Comparison of ENCODE assay signal across 11 cellular contexts in genomic region chr11:95711162-95711944, GRCh38.
DNase-seq lines count a peak whose midpoint lies in the region; ATAC-seq, FAIRE-seq and TF ChIP-seq lines count a peak whose summit lies in the region.
"Had no signal": no experiment of that assay in that cellular context is flagged by ENCODE, and none has a peak within 500 bp of the region (broad histone marks: within the 10 kb centered on the region; RNA-seq: fewer than 3 reads in every experiment).

No MANE protein-coding gene starts in this region.

- H3K27ac ChIP-seq in GM23248 (no peak overlapping the region), OCI-LY7 (ENCODE audit: low read depth, low read length, poor library complexity, severe bottlenecking) (no peak overlapping the region), HepG2 (ENCODE audit: extremely low read length, insufficient read depth, low read length) (no peak overlapping the region), RWPE1 (no peak overlapping the region)
- H3K27ac ChIP-seq: left lung had no signal

- no peaks in the 10 kb centered on the region for H3K36me3 ChIP-seq in GM23248 (ENCODE audit: low read depth)
- H3K36me3 ChIP-seq in OCI-LY7 (ENCODE audit: insufficient read depth, low read length), result no peaks in the 10 kb centered on the region
- H3K36me3 ChIP-seq in HepG2 (replicated peaks in 1 of 2; ENCODE audit: control insufficient read depth in 1 of 2, insufficient read depth in 2 of 2, low read length in 2 of 2), result no peaks in the 10 kb centered on the region
- H3K36me3 ChIP-seq: left lung had no signal

- H2AFZ ChIP-seq in GM23248 (no peak overlapping the region), OCI-LY7 (ENCODE audit: low read length) (peak overlapping the region; percentile 95), HepG2 (ENCODE audit: low read length) (no peak overlapping the region)

- POLR2A ChIA-PET in OCI-LY7 (lab: Charles Lee), result interaction anchor here (0.5 to 2.0 kb wide), 17 partner anchors 8 to 558 kb away, joined by 3 to 8 read pairs (median 3); partner anchors contain the start of genes FAM76B and SESN3
- POLR2A ChIA-PET in HepG2 (lab: Yijun Ruan, JAX), result no interaction called here
- POLR2A ChIA-PET in RWPE1 (lab: Yijun Ruan, JAX; ENCODE audit: low non-redundant PET), result no interaction called here

- ATAC-seq in GM18868 (IDR thresholded peaks at IDR 0.05; ENCODE audit: unreplicated experiment) (peak; percentile 33), sciatic nerve (peak; percentile 69), HepG2 (no peak)
- ATAC-seq: left lung had no signal

- H3K9me3 ChIP-seq in GM23248 (ENCODE audit: low read depth), result no peaks in the 10 kb centered on the region
- no peaks in the 10 kb centered on the region for H3K9me3 ChIP-seq in OCI-LY7 (ENCODE audit: low read length)
- no peaks in the 10 kb centered on the region for H3K9me3 ChIP-seq in HepG2 (ENCODE audit: low read length)
- H3K9me3 ChIP-seq: left lung had no signal

- no peak for TF ChIP-seq CTCF in OCI-LY7 (conservative IDR thresholded peaks at IDR 0.05; ENCODE audit: low read length)
- no peak for TF ChIP-seq CTCF in HepG2 (CRISPR knock-in tag; IDR thresholded peaks at IDR 0.05)
- TF ChIP-seq CTCF in RWPE1 (conservative IDR thresholded peaks at IDR 0.05; ENCODE audit: low read depth), result no peak

- peaks cover 21% of the 10 kb centered on the region; the same call in 1 of the 2 replicates for H3F3A ChIP-seq in GM23248 (ENCODE audit: insufficient read depth)

- TF ChIP-seq RAD21 in HepG2 (CRISPR knock-in tag; IDR thresholded peaks at IDR 0.05), result no peak

- intact Hi-C loops in OCI-LY7 (cut with micrococcal nuclease; ENCODE audit: unreplicated experiment), result loop anchor here (5.0 to 10.0 kb wide), 2 partner anchors 479 to 673 kb away; partner anchors contain the start of genes CCDC82 and SESN3
- intact Hi-C loops in sciatic nerve (cut with DNase I), result no loop called here
- intact Hi-C loops in HepG2 (cut with micrococcal nuclease; ENCODE audit: unreplicated experiment), result no loop called here

- no peak for FAIRE-seq in HepG2 (lab: Jason Lieb, UNC)

- no peaks in the 10 kb centered on the region for H3K27me3 ChIP-seq in GM23248 (replicated peaks; ENCODE audit: insufficient read depth)
- peaks cover 3 to 7% of the 10 kb centered on the region in 2 experiments; a peak in 3 of 5 replicates for H3K27me3 ChIP-seq in HepG2 (ENCODE audit: control insufficient read depth in 1 of 2, insufficient read depth in 2 of 2, low read length in 2 of 2)
- H3K27me3 ChIP-seq: left lung had no signal

- CTCF ChIA-PET in OCI-LY7 (lab: Charles Lee; ENCODE audit: unreplicated experiment) (interaction anchor here (0.8 to 1.4 kb wide), 3 partner anchors 12 to 556 kb away, joined by 3 to 4 read pairs (median 3); no protein-coding TSS in a partner anchor), HepG2 (lab: Yijun Ruan, JAX; ENCODE audit: low intra/inter-chr PET ratio, low total read pairs) (no interaction called here), RWPE1 (lab: Yijun Ruan, JAX) (interaction anchor here (0.6 kb wide), 1 partner anchor 814 kb away, joined by 4 read pairs; no protein-coding TSS in a partner anchor)

- no peaks in the 10 kb centered on the region for H4K20me1 ChIP-seq in GM23248 (ENCODE audit: insufficient read depth)
- no peaks in the 10 kb centered on the region for H4K20me1 ChIP-seq in OCI-LY7 (ENCODE audit: insufficient read depth, low read length)
- H4K20me1 ChIP-seq in HepG2 (ENCODE audit: insufficient read depth, low read length), result no peaks in the 10 kb centered on the region

- no peak for TF ChIP-seq POLR2A in HepG2 (IDR thresholded peaks at IDR 0.05; ENCODE audit: insufficient read depth in 1 of 2, low read depth in 2 of 2, low read length in 2 of 2)

- BruUV-seq in OCI-LY7 (replicated peaks; lab: Mats Ljungman, UMichigan) (no TSS peak), HepG2 (replicated peaks; lab: Mats Ljungman, UMichigan) (no TSS peak)

- DNase-seq in GM23248 (peak; percentile 72), OCI-LY7 (ENCODE audit: low spot score) (peak; percentile 18), sciatic nerve (ENCODE audit: low spot score) (no peak), HepG2 (ENCODE audit: low spot score) (no peak), islet precursor cell (no peak), RWPE1 (ENCODE audit: low spot score) (no peak)
- DNase-seq: activated CD4-positive, alpha-beta T cell treated with anti-CD3 and anti-CD28 coated beads, Interleukin-2, amount 10 ng/mL, durations not matched to agents 7 days and 5 days; effector CD8-positive, alpha-beta T cell; KBM-7; left lung had no signal

- TF ChIP-seq EP300 in HepG2 (IDR thresholded peaks at IDR 0.05; ENCODE audit: low read depth in 2 of 2, low read length in 2 of 2), result no peak
- no peak for TF ChIP-seq EP300 in HepG2 (CRISPR knock-in tag; IDR thresholded peaks at IDR 0.05; ENCODE audit: borderline replicate concordance)

- H3K4me3 ChIP-seq in GM23248, result no peak overlapping the region
- peak overlapping the region; percentile 27 for H3K4me3 ChIP-seq in OCI-LY7 (ENCODE audit: low read depth, low read length, poor library complexity, severe bottlenecking)
- no peak overlapping the region for H3K4me3 ChIP-seq in HepG2 (replicated peaks in 1 of 3; ENCODE audit: insufficient read depth in 1 of 3, low read depth in 2 of 3, low read length in 3 of 3)
- H3K4me3 ChIP-seq: left lung had no signal

- H3K4me1 ChIP-seq in GM23248 (ENCODE audit: insufficient read depth), result peaks cover 16% of the 10 kb centered on the region
- peaks cover 35% of the 10 kb centered on the region for H3K4me1 ChIP-seq in OCI-LY7 (ENCODE audit: insufficient read depth, low read length, poor library complexity, severe bottlenecking)
- no peaks in the 10 kb centered on the region for H3K4me1 ChIP-seq in HepG2 (ENCODE audit: insufficient read depth, low read length)
- H3K4me1 ChIP-seq: left lung had no signal

- in situ Hi-C loops in GM23248 (cut with MboI) (no loop called here), HepG2 (cut with HindIII; ENCODE audit: extremely low pct_ligation_motif_present, low pct_unique_long_range_greater_than_20kb) (no loop called here)

- H3K9ac ChIP-seq in GM23248 (no peak overlapping the region), HepG2 (ENCODE audit: insufficient read depth, low read depth, low read length) (no peak overlapping the region)

- H3K4me2 ChIP-seq in GM23248 (ENCODE audit: unreplicated experiment) (no peak overlapping the region), OCI-LY7 (ENCODE audit: low read length) (peak overlapping the region; percentile 52), HepG2 (ENCODE audit: low read depth, low read length) (no peak overlapping the region)

- H3K79me2 ChIP-seq in GM23248 (ENCODE audit: insufficient read depth) (no peaks in the 10 kb centered on the region), OCI-LY7 (ENCODE audit: insufficient read depth, low read depth, low read length) (no peaks in the 10 kb centered on the region), HepG2 (ENCODE audit: insufficient read depth, low read length) (no peaks in the 10 kb centered on the region)

- H3K9me2 ChIP-seq in GM23248 (ENCODE audit: insufficient read depth) (no peaks in the 10 kb centered on the region), OCI-LY7 (ENCODE audit: insufficient read depth, low read length) (no peaks in the 10 kb centered on the region)

- WGBS in GM23248 (ENCODE audit: low coverage in 1 of 2, low lambda C conversion rate in 2 of 2, missing lambda C conversion rate in 2 of 2), 2 experiments, result 24 to 25% methylated on average over 7 of the region's 7 CpGs
- WGBS in HepG2 (ENCODE audit: low lambda C conversion rate), result 9% methylated on average over 7 of the region's 7 CpGs

TF ChIP-seq in HepG2, 621 proteins besides CTCF, POLR2A, EP300 and RAD21 (continues in another document):
- TF ChIP-seq KMT2A (CRISPR knock-in tag; IDR thresholded peaks at IDR 0.05) (no peak), ZNF564 (CRISPR knock-in tag; IDR thresholded peaks at IDR 0.05) (no peak), RELA (CRISPR knock-in tag; IDR thresholded peaks at IDR 0.05) (no peak), ZNF629 (CRISPR knock-in tag; conservative IDR thresholded peaks at IDR 0.05) (no peak), ZSCAN9 (CRISPR knock-in tag; IDR thresholded peaks at IDR 0.05; ENCODE audit: borderline replicate concordance) (no peak), RBM39 (IDR thresholded peaks at IDR 0.05; ENCODE audit: low read depth, low read length, poor library complexity, severe bottlenecking) (no peak), RBM22 (optimal IDR thresholded peaks at IDR 0.05; ENCODE audit: low read length) (no peak), BCL3 (CRISPR knock-in tag; IDR thresholded peaks at IDR 0.05) (no peak), PLRG1 (conservative IDR thresholded peaks at IDR 0.05) (no peak), ZNF746 (CRISPR knock-in tag; IDR thresholded peaks at IDR 0.05) (no peak), EHMT2 (IDR thresholded peaks at IDR 0.05; ENCODE audit: borderline replicate concordance, low read depth, low read length) (no peak), ZBTB39 (CRISPR knock-in tag; IDR thresholded peaks at IDR 0.05) (no peak), ZFAT (CRISPR knock-in tag; conservative IDR thresholded peaks at IDR 0.05) (no peak), ZNF12 (CRISPR knock-in tag; IDR thresholded peaks at IDR 0.05) (no peak), ZNF879 (CRISPR knock-in tag; IDR thresholded peaks at IDR 0.05) (no peak), KLF13 (CRISPR knock-in tag; IDR thresholded peaks at IDR 0.05) (no peak)

Comparison
In these comparisons a context has a peak if more than half of its experiments do, and no peak if none do; other contexts are left out.
1. DNase-seq: peak in GM23248 (single experiment) and OCI-LY7 (single experiment); none in sciatic nerve (single experiment), HepG2 (single experiment), islet precursor cell (single experiment) and RWPE1 (single experiment).